In genomic region chr9:34318163-34318790, GRCh38 we compare ENCODE assay signal across 32 cellular contexts. TPM values are rescaled to one million over a fixed set of nuclear protein-coding genes. Genes with fewer than 3 reads are reported as not detected.
"Had no signal": no experiment of that assay in that cellular context is flagged by ENCODE, and none has a peak within 500 bp of the region (broad histone marks: within the 10 kb centered on the region; RNA-seq: fewer than 3 reads in every experiment).

No MANE protein-coding gene starts in this region.

- DNase-seq: activated CD4-positive, alpha-beta memory T cell treated with anti-CD3 and anti-CD28 coated beads for 36 hours; activated CD4-positive, alpha-beta T cell treated with anti-CD3 and anti-CD28 coated beads for 36 hours; activated CD4-positive, alpha-beta T cell treated with anti-CD3 and anti-CD28 coated beads, Interleukin-2, amount 50 U/mL, for 1 hour; activated CD8-positive, alpha-beta memory T cell treated with anti-CD3 and anti-CD28 coated beads, Interleukin-2, amount 50 U/mL, for 4 hours; activated effector memory CD4-positive, alpha-beta T cell treated with Interleukin-2 at 50 U/mL for 16 hours; activated naive CD8-positive, alpha-beta T cell treated with anti-CD3 and anti-CD28 coated beads, Interleukin-2, amount 10 ng/mL, durations not matched to agents 7 days and 5 days; activated T-cell treated with anti-CD3 and anti-CD28 coated beads for 4 hours; activated T-cell treated with anti-CD3 and anti-CD28 coated beads, Interleukin-2, amount 50 U/mL, for 4 hours; amygdala; MM.1S; MV-4-11; NCI-H1092; NCI-H1436 treated with DMSO at 0.1 percent for 48 hours; NCI-H1694 treated with DMSO at 0.1 percent for 48 hours; NCI-H2029; NCI-H345; NCI-H510A; NCI-H526; NCI-H748 treated with DMSO at 0.1 percent for 48 hours; NK-92 treated with Interleukin-12 subunit alpha and Interleukin-12 subunit beta, amount 100 ng/mL, for 24 hours; PC-9; Right ventricle myocardium superior; SJCRH30; T1000; WERI-Rb-1 had no signal

- H3K27ac ChIP-seq: ascending aorta, cardiac muscle cell, PC-9, SJCRH30, SK-N-MC, WERI-Rb-1 had no signal

- H3K4me3 ChIP-seq: ascending aorta, cardiac muscle cell, PC-9, SJCRH30, SK-N-MC had no signal

- H3K27me3 ChIP-seq: ascending aorta, cardiac muscle cell, SJCRH30 had no signal

- H3K36me3 ChIP-seq: ascending aorta, cardiac muscle cell, SJCRH30, WERI-Rb-1 had no signal

- ATAC-seq: activated CD4-positive, alpha-beta T cell treated with anti-CD3 and anti-CD28 coated beads for 36 hours; activated CD4-positive, CD25-positive, alpha-beta regulatory T cell treated with anti-CD3 and anti-CD28 coated beads, Interleukin-2, amount 50 U/mL, for 24 hours; activated T-cell treated with anti-CD3 and anti-CD28 coated beads, Interleukin-2, amount 50 U/mL, for 4 hours had no signal

- H2AFZ ChIP-seq: PC-9 had no signal

- H3K4me1 Mint-ChIP-seq: activated CD4-positive, alpha-beta T cell treated with anti-CD3 and anti-CD28 coated beads for 36 hours; activated naive CD4-positive, alpha-beta T cell treated with anti-CD3 and anti-CD28 coated beads, Interleukin-2, amount 50 U/mL, for 24 hours; central memory CD8-positive, alpha-beta T cell had no signal

- H3K27me3 Mint-ChIP-seq: activated CD4-positive, alpha-beta memory T cell treated with anti-CD3 and anti-CD28 coated beads for 36 hours; activated CD4-positive, alpha-beta T cell treated with anti-CD3 and anti-CD28 coated beads for 36 hours; activated naive CD4-positive, alpha-beta T cell treated with anti-CD3 and anti-CD28 coated beads, Interleukin-2, amount 50 U/mL, for 24 hours; activated naive CD8-positive, alpha-beta T cell treated with anti-CD3 and anti-CD28 coated beads, Interleukin-2, amount 10 ng/mL, durations not matched to agents 7 days and 5 days; central memory CD8-positive, alpha-beta T cell had no signal

- H3K27ac Mint-ChIP-seq: activated CD4-positive, alpha-beta memory T cell treated with anti-CD3 and anti-CD28 coated beads for 36 hours; activated CD4-positive, alpha-beta T cell treated with anti-CD3 and anti-CD28 coated beads for 36 hours; activated naive CD4-positive, alpha-beta T cell treated with anti-CD3 and anti-CD28 coated beads, Interleukin-2, amount 50 U/mL, for 24 hours; activated naive CD8-positive, alpha-beta T cell treated with anti-CD3 and anti-CD28 coated beads, Interleukin-2, amount 10 ng/mL, durations not matched to agents 7 days and 5 days; activated T-helper 1 cell treated with anti-CD3 and anti-CD28 coated beads, Interleukin-12 subunit alpha, Interleukin-12 subunit beta, Interleukin-2, Interleukin-4 antibody, amounts not matched to agents 30 ng/mL and 10 ng/mL and 1 ng/mL, durations not matched to agents 14 hours and 24 hours and 36 hours had no signal

- H3K4me2 ChIP-seq: PC-9 had no signal

- H3K9me3 ChIP-seq: ascending aorta, SJCRH30 had no signal

- H3K36me3 Mint-ChIP-seq: activated CD4-positive, alpha-beta memory T cell treated with anti-CD3 and anti-CD28 coated beads for 36 hours had no signal

- H3K9me3 Mint-ChIP-seq: activated CD4-positive, alpha-beta memory T cell treated with anti-CD3 and anti-CD28 coated beads for 36 hours; activated naive CD4-positive, alpha-beta T cell treated with anti-CD3 and anti-CD28 coated beads, Interleukin-2, amount 50 U/mL, for 24 hours; activated naive CD8-positive, alpha-beta T cell treated with anti-CD3 and anti-CD28 coated beads, Interleukin-2, amount 10 ng/mL, durations not matched to agents 7 days and 5 days; activated T-cell treated with anti-CD3 and anti-CD28 coated beads, Interleukin-2, amount 50 U/mL, for 4 hours; activated T-helper 1 cell treated with anti-CD3 and anti-CD28 coated beads, Interleukin-12 subunit alpha, Interleukin-12 subunit beta, Interleukin-2, Interleukin-4 antibody, amounts not matched to agents 30 ng/mL and 10 ng/mL and 1 ng/mL, durations not matched to agents 14 hours and 24 hours and 36 hours; central memory CD8-positive, alpha-beta T cell had no signal

- H3K4me1 ChIP-seq: ascending aorta had no signal

- H3K4me3 Mint-ChIP-seq: activated CD4-positive, alpha-beta memory T cell treated with anti-CD3 and anti-CD28 coated beads for 36 hours; activated CD4-positive, alpha-beta T cell treated with anti-CD3 and anti-CD28 coated beads for 36 hours; activated naive CD4-positive, alpha-beta T cell treated with anti-CD3 and anti-CD28 coated beads, Interleukin-2, amount 50 U/mL, for 24 hours; activated naive CD8-positive, alpha-beta T cell treated with anti-CD3 and anti-CD28 coated beads, Interleukin-2, amount 10 ng/mL, durations not matched to agents 7 days and 5 days; activated T-cell treated with anti-CD3 and anti-CD28 coated beads, Interleukin-2, amount 50 U/mL, for 4 hours; activated T-helper 1 cell treated with anti-CD3 and anti-CD28 coated beads, Interleukin-12 subunit alpha, Interleukin-12 subunit beta, Interleukin-2, Interleukin-4 antibody, amounts not matched to agents 30 ng/mL and 10 ng/mL and 1 ng/mL, durations not matched to agents 14 hours and 24 hours and 36 hours; central memory CD8-positive, alpha-beta T cell had no signal

RNA-seq across cellular contexts. Expression of gene NUDT2, which starts 11.1 kb away (rescaled TPM):
- total RNA-seq: ascending aorta had no signal
